Comparison of ENCODE assay signal across 14 cellular contexts in the genomic region with DNA sequence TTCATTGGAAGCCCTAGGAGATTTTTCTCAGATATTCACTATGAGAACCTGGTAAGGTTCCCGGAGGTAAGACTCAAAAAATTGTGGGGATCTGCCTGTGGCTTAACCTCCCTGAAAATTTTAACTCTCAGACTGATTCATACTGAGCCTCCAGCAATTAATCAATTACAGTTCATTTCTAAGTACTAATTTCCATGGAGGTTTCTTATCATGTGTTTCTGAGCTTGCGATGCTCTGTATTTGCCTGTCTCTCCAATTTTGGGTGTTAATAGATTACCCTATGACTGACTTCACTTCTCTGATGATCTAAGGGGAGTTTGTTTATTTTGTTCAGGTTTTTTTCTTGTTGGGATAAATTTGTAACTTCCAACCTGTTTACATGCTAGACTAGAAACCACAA.
DNase-seq lines count a peak whose midpoint lies in the region; ATAC-seq and TF ChIP-seq lines count a peak whose summit lies in the region.
"Had no signal": no experiment of that assay in that cellular context is flagged by ENCODE, and none has a peak within 500 bp of the region (broad histone marks: within the 10 kb centered on the region; RNA-seq: fewer than 3 reads in every experiment).

No MANE protein-coding gene starts in this region.

- H2BK120ac ChIP-seq in H9 (ENCODE audit: low read depth, low read length, poor library complexity, severe bottlenecking): no peak overlapping the region

- H3K9ac ChIP-seq in H9 (ENCODE audit: extremely low read depth, insufficient read length, low read length) (no peak overlapping the region), endodermal cell (ENCODE audit: extremely low read depth, low read length, poor library complexity, severe bottlenecking) (no peak overlapping the region)
- H3K9ac ChIP-seq: KMS-11 had no signal

- H4K91ac ChIP-seq in H9 (ENCODE audit: insufficient read length, low read depth, low read length): no peak overlapping the region

- H3K27ac Mint-ChIP-seq in H9: peak overlapping the region; percentile 6 to 16 (median 16); a peak in 4 of 7 replicates
- H3K27ac Mint-ChIP-seq in endodermal cell: peak overlapping the region; percentile 2
- no peak overlapping the region for H3K27ac Mint-ChIP-seq in glutamatergic neuron (ENCODE audit: unreplicated experiment)
- H3K27ac Mint-ChIP-seq: CD4-positive, alpha-beta memory T cell had no signal

- no peak overlapping the region for H3K4me3 ChIP-seq in endodermal cell (ENCODE audit: low read length)
- H3K4me3 ChIP-seq: A549, GM12878 had no signal

- no peak for DNase-seq in H9
- no peak for DNase-seq in endodermal cell
- no peak for DNase-seq in activated naive CD4-positive, alpha-beta T cell treated with Interleukin-2 at 50 U/mL for 16 hours
- no peak for DNase-seq in NCI-H345 (lab: John Stamatoyannopoulos, UW)
- DNase-seq in HuH-7 (ENCODE audit: low spot score): no peak
- DNase-seq in glutamatergic neuron: no peak
- DNase-seq: BE2C; CD4-positive, alpha-beta memory T cell; DMS79 had no signal

- no peak overlapping the region for H3K4me3 Mint-ChIP-seq in H9
- H3K4me3 Mint-ChIP-seq in endodermal cell: no peak overlapping the region
- no peak overlapping the region for H3K4me3 Mint-ChIP-seq in glutamatergic neuron (ENCODE audit: unreplicated experiment)
- H3K4me3 Mint-ChIP-seq: CD4-positive, alpha-beta memory T cell had no signal

- H3K23ac ChIP-seq in H9 (ENCODE audit: insufficient read length, low read depth, low read length): no peak overlapping the region

- H2BK15ac ChIP-seq in H9 (ENCODE audit: low read depth, low read length): no peak overlapping the region

- no peak overlapping the region for H2BK12ac ChIP-seq in H9 (ENCODE audit: insufficient read length, low read depth, low read length)

- H3K27me3 Mint-ChIP-seq in H9 (ENCODE audit: low read depth): no peaks in the 10 kb centered on the region
- H3K27me3 Mint-ChIP-seq in endodermal cell (ENCODE audit: insufficient read depth): no peaks in the 10 kb centered on the region
- no peaks in the 10 kb centered on the region for H3K27me3 Mint-ChIP-seq in glutamatergic neuron (ENCODE audit: unreplicated experiment)
- H3K27me3 Mint-ChIP-seq: CD4-positive, alpha-beta memory T cell had no signal

- no peak overlapping the region for H3K4ac ChIP-seq in H9 (ENCODE audit: low read depth, low read length)

- H3K4me1 ChIP-seq in H9 (ENCODE audit: insufficient read depth, low read length) (peaks cover 2% of the 10 kb centered on the region; the same call in 1 of the 2 replicates), endodermal cell (ENCODE audit: control insufficient read depth, insufficient read depth, low read length) (peaks cover 4% of the 10 kb centered on the region)
- H3K4me1 ChIP-seq: A549, BE2C had no signal

- no peak overlapping the region for H3K14ac ChIP-seq in H9 (ENCODE audit: insufficient read depth, low read length)

- H2BK5ac ChIP-seq in H9 (ENCODE audit: insufficient read length, low read length): no peak overlapping the region

- no peaks in the 10 kb centered on the region for H3K36me3 ChIP-seq in endodermal cell (ENCODE audit: control insufficient read depth, insufficient read depth, low read length)
- H3K36me3 ChIP-seq: BE2C had no signal

- no peaks in the 10 kb centered on the region for H3K9me3 ChIP-seq in H9 (ENCODE audit: control insufficient read depth, low read depth, low read length)
- peaks cover 4% of the 10 kb centered on the region for H3K9me3 ChIP-seq in endodermal cell (ENCODE audit: control insufficient read depth, low read length)
- H3K9me3 ChIP-seq: BE2C had no signal

- H3K56ac ChIP-seq in H9 (ENCODE audit: insufficient read length, low read depth, low read length): no peak overlapping the region

- H2BK20ac ChIP-seq in H9 (ENCODE audit: low read depth, low read length, poor library complexity, severe bottlenecking): no peak overlapping the region

- H3K36me3 Mint-ChIP-seq in H9 (ENCODE audit: insufficient read depth in 1 of 3, low read depth in 3 of 3) (peaks cover 0 to 14% (median 6%) of the 10 kb centered on the region in 3 experiments; a peak in 4 of 7 replicates), endodermal cell (ENCODE audit: low read depth) (peaks cover 21% of the 10 kb centered on the region), glutamatergic neuron (ENCODE audit: unreplicated experiment) (no peaks in the 10 kb centered on the region)
- H3K36me3 Mint-ChIP-seq: CD4-positive, alpha-beta memory T cell had no signal

- no peak overlapping the region for H3K4me2 ChIP-seq in H9 (ENCODE audit: insufficient read depth, insufficient read length, low read length)
- H3K4me2 ChIP-seq: A549, KMS-11 had no signal

- no peak overlapping the region for H4K8ac ChIP-seq in H9 (replicated peaks; ENCODE audit: insufficient read length, low read depth, low read length)

- no peak for TF ChIP-seq CTCF in H9 (conservative IDR thresholded peaks at IDR 0.05)
- no peak for TF ChIP-seq CTCF in endodermal cell (conservative IDR thresholded peaks at IDR 0.05)
- no peak for TF ChIP-seq CTCF in glutamatergic neuron (IDR thresholded peaks at IDR 0.05; ENCODE audit: partially characterized antibody, unreplicated experiment)

- H3K9me3 Mint-ChIP-seq in H9 (no peaks in the 10 kb centered on the region; a peak in 1 of 5 replicates), endodermal cell (no peaks in the 10 kb centered on the region), glutamatergic neuron (ENCODE audit: unreplicated experiment) (no peaks in the 10 kb centered on the region)

- H3K27ac ChIP-seq in H9 (ENCODE audit: insufficient read length, low read depth, low read length): no peak overlapping the region
- H3K27ac ChIP-seq in endodermal cell (ENCODE audit: low read depth, low read length): no peak overlapping the region
- H3K27ac ChIP-seq: A549, C4-2B, KMS-11 had no signal

- no CpG with 5 or more reads among the region's 2 CpGs for WGBS in H9 (ENCODE audit: extremely low coverage, insufficient read length, low lambda C conversion rate)
- 88 to 100% methylated on average over 1 to 2 of the region's 2 CpGs for WGBS in endodermal cell (ENCODE audit: insufficient coverage in 1 of 2, insufficient read length in 1 of 2), 2 experiments

- peak; percentile 65 for ATAC-seq in HG03457 (IDR thresholded peaks at IDR 0.05; ENCODE audit: unreplicated experiment)
- ATAC-seq: A549, GM12878 had no signal

- no peaks in the 10 kb centered on the region for H3K27me3 ChIP-seq in H9 (ENCODE audit: insufficient read depth, low read length)
- H3K27me3 ChIP-seq in endodermal cell (ENCODE audit: control insufficient read depth, insufficient read depth, low read length, poor library complexity, severe bottlenecking): no peaks in the 10 kb centered on the region
- H3K27me3 ChIP-seq: BE2C had no signal

- H3K18ac ChIP-seq in H9 (ENCODE audit: insufficient read length, low read depth, low read length): no peak overlapping the region

- no peak overlapping the region for H3T11ph ChIP-seq in H9 (ENCODE audit: low read length)

- H3K4me1 Mint-ChIP-seq in H9 (peaks cover 22 to 30% of the 10 kb centered on the region in 2 experiments), endodermal cell (peaks cover 17% of the 10 kb centered on the region), glutamatergic neuron (ENCODE audit: low read depth, unreplicated experiment) (no peaks in the 10 kb centered on the region)
- H3K4me1 Mint-ChIP-seq: CD4-positive, alpha-beta memory T cell had no signal

- H3K79me2 ChIP-seq in H9 (ENCODE audit: insufficient read depth, low read length): no peaks in the 10 kb centered on the region

- H4K5ac ChIP-seq in H9 (ENCODE audit: insufficient read length, low read depth, low read length): no peak overlapping the region

- H2AFZ ChIP-seq in H9 (ENCODE audit: low read length): no peak overlapping the region

- H3K79me1 ChIP-seq in H9 (ENCODE audit: insufficient read depth, low read depth, low read length, poor library complexity, severe bottlenecking): no peaks in the 10 kb centered on the region

- no peaks in the 10 kb centered on the region for H4K20me1 ChIP-seq in H9 (ENCODE audit: control insufficient read depth, insufficient read depth, insufficient read length)

- no peak overlapping the region for H2AK5ac ChIP-seq in H9 (ENCODE audit: insufficient read length, low read length)

- no peaks in the 10 kb centered on the region for H3K23me2 ChIP-seq in H9 (ENCODE audit: insufficient read length, low read depth, low read length, poor library complexity, severe bottlenecking)
